In the genomic region with DNA sequence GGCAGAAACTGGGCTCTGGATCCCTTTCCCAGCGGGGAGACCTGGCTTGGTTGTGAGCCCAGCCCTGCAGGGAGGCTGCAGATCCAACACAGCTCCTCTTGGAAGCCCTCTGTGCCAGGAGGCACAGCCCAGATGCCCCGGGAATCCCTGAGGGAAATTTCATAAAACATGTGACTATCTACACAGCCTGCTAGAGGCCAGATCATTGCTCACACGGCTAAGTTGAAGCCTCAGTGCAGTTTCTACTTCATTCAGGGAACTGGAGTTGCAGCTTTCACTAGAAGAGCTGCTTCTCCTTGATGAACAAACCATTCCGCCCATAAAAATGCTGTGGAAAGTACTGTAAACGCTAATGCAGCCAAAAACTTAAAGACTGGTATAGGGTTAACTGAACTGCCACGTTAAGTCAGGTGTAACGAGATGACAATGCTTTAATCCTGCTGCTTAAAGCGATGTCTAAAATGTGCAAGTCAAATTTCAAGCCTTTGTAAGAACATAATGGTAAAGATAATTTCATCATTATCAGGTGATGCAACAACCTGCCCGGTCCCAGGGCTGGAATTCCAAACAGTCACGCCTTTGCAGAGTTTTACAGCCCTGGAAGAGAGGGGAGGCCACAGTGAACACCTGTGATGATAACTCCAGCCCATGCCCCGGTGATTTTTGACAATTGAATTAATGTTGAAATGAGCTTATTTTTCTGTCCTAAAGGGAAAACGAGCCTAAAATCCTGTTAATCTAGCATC, we compare ENCODE assay signal across 2 cellular contexts.
TF ChIP-seq lines count a peak whose summit lies in the region.

No MANE protein-coding gene starts in this region.

TF ChIP-seq in H1, 55 proteins besides CTCF, POLR2A, EP300 and RAD21 (continues in another document):
- TF ChIP-seq, protein P1, sequence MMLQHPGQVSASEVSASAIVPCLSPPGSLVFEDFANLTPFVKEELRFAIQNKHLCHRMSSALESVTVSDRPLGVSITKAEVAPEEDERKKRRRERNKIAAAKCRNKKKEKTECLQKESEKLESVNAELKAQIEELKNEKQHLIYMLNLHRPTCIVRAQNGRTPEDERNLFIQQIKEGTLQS (IDR thresholded peaks at IDR 0.05; ENCODE audit: insufficient read depth, low read depth, low read length): no peak
- TF ChIP-seq SP4 (IDR thresholded peaks at IDR 0.05; ENCODE audit: low read length) (no peak), POU5F1 (IDR thresholded peaks at IDR 0.05; ENCODE audit: low read depth, low read length) (no peak), KDM4A (IDR thresholded peaks at IDR 0.05; ENCODE audit: low read depth, low read length, severe bottlenecking) (no peak), CBX5 (IDR thresholded peaks at IDR 0.05; ENCODE audit: low read depth, low read length) (no peak), FOSL1 (IDR thresholded peaks at IDR 0.05; ENCODE audit: insufficient read depth, low read depth, low read length) (no peak), SP2 (IDR thresholded peaks at IDR 0.05; ENCODE audit: low read length) (no peak), BRCA1 (IDR thresholded peaks at IDR 0.05; ENCODE audit: low read depth, low read length) (no peak), POLR2AphosphoS5 (IDR thresholded peaks at IDR 0.05; ENCODE audit: low read depth, low read length) (no peak), RFX5 (IDR thresholded peaks at IDR 0.05; ENCODE audit: borderline replicate concordance, low read depth, low read length) (no peak), SIN3A (conservative IDR thresholded peaks at IDR 0.05 in 1 of 2, IDR thresholded peaks at IDR 0.05 in 1 of 2; ENCODE audit: low read depth in 1 of 2, low read length in 2 of 2) (no peak), SUZ12 (IDR thresholded peaks at IDR 0.05; ENCODE audit: low read length) (no peak), TAF7 (optimal IDR thresholded peaks at IDR 0.05; ENCODE audit: borderline replicate concordance, low read depth, low read length) (no peak), CEBPB (IDR thresholded peaks at IDR 0.05; ENCODE audit: low read depth, low read length) (no peak), ZNF274 (IDR thresholded peaks at IDR 0.05; ENCODE audit: borderline replicate concordance, extremely low read depth, low read length) (no peak), SIRT6 (IDR thresholded peaks at IDR 0.05; ENCODE audit: low read length) (no peak)
- TF ChIP-seq, protein P2, sequence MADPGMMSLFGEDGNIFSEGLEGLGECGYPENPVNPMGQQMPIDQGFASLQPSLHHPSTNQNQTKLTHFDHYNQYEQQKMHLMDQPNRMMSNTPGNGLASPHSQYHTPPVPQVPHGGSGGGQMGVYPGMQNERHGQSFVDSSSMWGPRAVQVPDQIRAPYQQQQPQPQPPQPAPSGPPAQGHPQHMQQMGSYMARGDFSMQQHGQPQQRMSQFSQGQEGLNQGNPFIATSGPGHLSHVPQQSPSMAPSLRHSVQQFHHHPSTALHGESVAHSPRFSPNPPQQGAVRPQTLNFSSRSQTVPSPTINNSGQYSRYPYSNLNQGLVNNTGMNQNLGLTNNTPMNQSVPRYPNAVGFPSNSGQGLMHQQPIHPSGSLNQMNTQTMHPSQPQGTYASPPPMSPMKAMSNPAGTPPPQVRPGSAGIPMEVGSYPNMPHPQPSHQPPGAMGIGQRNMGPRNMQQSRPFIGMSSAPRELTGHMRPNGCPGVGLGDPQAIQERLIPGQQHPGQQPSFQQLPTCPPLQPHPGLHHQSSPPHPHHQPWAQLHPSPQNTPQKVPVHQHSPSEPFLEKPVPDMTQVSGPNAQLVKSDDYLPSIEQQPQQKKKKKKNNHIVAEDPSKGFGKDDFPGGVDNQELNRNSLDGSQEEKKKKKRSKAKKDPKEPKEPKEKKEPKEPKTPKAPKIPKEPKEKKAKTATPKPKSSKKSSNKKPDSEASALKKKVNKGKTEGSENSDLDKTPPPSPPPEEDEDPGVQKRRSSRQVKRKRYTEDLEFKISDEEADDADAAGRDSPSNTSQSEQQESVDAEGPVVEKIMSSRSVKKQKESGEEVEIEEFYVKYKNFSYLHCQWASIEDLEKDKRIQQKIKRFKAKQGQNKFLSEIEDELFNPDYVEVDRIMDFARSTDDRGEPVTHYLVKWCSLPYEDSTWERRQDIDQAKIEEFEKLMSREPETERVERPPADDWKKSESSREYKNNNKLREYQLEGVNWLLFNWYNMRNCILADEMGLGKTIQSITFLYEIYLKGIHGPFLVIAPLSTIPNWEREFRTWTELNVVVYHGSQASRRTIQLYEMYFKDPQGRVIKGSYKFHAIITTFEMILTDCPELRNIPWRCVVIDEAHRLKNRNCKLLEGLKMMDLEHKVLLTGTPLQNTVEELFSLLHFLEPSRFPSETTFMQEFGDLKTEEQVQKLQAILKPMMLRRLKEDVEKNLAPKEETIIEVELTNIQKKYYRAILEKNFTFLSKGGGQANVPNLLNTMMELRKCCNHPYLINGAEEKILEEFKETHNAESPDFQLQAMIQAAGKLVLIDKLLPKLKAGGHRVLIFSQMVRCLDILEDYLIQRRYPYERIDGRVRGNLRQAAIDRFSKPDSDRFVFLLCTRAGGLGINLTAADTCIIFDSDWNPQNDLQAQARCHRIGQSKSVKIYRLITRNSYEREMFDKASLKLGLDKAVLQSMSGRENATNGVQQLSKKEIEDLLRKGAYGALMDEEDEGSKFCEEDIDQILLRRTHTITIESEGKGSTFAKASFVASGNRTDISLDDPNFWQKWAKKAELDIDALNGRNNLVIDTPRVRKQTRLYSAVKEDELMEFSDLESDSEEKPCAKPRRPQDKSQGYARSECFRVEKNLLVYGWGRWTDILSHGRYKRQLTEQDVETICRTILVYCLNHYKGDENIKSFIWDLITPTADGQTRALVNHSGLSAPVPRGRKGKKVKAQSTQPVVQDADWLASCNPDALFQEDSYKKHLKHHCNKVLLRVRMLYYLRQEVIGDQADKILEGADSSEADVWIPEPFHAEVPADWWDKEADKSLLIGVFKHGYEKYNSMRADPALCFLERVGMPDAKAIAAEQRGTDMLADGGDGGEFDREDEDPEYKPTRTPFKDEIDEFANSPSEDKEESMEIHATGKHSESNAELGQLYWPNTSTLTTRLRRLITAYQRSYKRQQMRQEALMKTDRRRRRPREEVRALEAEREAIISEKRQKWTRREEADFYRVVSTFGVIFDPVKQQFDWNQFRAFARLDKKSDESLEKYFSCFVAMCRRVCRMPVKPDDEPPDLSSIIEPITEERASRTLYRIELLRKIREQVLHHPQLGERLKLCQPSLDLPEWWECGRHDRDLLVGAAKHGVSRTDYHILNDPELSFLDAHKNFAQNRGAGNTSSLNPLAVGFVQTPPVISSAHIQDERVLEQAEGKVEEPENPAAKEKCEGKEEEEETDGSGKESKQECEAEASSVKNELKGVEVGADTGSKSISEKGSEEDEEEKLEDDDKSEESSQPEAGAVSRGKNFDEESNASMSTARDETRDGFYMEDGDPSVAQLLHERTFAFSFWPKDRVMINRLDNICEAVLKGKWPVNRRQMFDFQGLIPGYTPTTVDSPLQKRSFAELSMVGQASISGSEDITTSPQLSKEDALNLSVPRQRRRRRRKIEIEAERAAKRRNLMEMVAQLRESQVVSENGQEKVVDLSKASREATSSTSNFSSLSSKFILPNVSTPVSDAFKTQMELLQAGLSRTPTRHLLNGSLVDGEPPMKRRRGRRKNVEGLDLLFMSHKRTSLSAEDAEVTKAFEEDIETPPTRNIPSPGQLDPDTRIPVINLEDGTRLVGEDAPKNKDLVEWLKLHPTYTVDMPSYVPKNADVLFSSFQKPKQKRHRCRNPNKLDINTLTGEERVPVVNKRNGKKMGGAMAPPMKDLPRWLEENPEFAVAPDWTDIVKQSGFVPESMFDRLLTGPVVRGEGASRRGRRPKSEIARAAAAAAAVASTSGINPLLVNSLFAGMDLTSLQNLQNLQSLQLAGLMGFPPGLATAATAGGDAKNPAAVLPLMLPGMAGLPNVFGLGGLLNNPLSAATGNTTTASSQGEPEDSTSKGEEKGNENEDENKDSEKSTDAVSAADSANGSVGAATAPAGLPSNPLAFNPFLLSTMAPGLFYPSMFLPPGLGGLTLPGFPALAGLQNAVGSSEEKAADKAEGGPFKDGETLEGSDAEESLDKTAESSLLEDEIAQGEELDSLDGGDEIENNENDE (IDR thresholded peaks at IDR 0.05; ENCODE audit: insufficient replicate concordance, low read length): no peak

TF ChIP-seq in GM23338, 12 proteins besides CTCF, POLR2A, EP300 and RAD21:
- no peak for TF ChIP-seq NANOG (IDR thresholded peaks at IDR 0.05; ENCODE audit: borderline replicate concordance)
- no peak for TF ChIP-seq ZNF114 (CRISPR knock-in tag; IDR thresholded peaks at IDR 0.05)
- TF ChIP-seq, protein P3, sequence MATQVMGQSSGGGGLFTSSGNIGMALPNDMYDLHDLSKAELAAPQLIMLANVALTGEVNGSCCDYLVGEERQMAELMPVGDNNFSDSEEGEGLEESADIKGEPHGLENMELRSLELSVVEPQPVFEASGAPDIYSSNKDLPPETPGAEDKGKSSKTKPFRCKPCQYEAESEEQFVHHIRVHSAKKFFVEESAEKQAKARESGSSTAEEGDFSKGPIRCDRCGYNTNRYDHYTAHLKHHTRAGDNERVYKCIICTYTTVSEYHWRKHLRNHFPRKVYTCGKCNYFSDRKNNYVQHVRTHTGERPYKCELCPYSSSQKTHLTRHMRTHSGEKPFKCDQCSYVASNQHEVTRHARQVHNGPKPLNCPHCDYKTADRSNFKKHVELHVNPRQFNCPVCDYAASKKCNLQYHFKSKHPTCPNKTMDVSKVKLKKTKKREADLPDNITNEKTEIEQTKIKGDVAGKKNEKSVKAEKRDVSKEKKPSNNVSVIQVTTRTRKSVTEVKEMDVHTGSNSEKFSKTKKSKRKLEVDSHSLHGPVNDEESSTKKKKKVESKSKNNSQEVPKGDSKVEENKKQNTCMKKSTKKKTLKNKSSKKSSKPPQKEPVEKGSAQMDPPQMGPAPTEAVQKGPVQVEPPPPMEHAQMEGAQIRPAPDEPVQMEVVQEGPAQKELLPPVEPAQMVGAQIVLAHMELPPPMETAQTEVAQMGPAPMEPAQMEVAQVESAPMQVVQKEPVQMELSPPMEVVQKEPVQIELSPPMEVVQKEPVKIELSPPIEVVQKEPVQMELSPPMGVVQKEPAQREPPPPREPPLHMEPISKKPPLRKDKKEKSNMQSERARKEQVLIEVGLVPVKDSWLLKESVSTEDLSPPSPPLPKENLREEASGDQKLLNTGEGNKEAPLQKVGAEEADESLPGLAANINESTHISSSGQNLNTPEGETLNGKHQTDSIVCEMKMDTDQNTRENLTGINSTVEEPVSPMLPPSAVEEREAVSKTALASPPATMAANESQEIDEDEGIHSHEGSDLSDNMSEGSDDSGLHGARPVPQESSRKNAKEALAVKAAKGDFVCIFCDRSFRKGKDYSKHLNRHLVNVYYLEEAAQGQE (IDR thresholded peaks at IDR 0.05; ENCODE audit: unreplicated experiment): no peak
- no peak for TF ChIP-seq JUNB (IDR thresholded peaks at IDR 0.05; ENCODE audit: unreplicated experiment)
- no peak for TF ChIP-seq EZH2phosphoT487 (IDR thresholded peaks at IDR 0.05; ENCODE audit: unreplicated experiment)
- TF ChIP-seq, protein P4, sequence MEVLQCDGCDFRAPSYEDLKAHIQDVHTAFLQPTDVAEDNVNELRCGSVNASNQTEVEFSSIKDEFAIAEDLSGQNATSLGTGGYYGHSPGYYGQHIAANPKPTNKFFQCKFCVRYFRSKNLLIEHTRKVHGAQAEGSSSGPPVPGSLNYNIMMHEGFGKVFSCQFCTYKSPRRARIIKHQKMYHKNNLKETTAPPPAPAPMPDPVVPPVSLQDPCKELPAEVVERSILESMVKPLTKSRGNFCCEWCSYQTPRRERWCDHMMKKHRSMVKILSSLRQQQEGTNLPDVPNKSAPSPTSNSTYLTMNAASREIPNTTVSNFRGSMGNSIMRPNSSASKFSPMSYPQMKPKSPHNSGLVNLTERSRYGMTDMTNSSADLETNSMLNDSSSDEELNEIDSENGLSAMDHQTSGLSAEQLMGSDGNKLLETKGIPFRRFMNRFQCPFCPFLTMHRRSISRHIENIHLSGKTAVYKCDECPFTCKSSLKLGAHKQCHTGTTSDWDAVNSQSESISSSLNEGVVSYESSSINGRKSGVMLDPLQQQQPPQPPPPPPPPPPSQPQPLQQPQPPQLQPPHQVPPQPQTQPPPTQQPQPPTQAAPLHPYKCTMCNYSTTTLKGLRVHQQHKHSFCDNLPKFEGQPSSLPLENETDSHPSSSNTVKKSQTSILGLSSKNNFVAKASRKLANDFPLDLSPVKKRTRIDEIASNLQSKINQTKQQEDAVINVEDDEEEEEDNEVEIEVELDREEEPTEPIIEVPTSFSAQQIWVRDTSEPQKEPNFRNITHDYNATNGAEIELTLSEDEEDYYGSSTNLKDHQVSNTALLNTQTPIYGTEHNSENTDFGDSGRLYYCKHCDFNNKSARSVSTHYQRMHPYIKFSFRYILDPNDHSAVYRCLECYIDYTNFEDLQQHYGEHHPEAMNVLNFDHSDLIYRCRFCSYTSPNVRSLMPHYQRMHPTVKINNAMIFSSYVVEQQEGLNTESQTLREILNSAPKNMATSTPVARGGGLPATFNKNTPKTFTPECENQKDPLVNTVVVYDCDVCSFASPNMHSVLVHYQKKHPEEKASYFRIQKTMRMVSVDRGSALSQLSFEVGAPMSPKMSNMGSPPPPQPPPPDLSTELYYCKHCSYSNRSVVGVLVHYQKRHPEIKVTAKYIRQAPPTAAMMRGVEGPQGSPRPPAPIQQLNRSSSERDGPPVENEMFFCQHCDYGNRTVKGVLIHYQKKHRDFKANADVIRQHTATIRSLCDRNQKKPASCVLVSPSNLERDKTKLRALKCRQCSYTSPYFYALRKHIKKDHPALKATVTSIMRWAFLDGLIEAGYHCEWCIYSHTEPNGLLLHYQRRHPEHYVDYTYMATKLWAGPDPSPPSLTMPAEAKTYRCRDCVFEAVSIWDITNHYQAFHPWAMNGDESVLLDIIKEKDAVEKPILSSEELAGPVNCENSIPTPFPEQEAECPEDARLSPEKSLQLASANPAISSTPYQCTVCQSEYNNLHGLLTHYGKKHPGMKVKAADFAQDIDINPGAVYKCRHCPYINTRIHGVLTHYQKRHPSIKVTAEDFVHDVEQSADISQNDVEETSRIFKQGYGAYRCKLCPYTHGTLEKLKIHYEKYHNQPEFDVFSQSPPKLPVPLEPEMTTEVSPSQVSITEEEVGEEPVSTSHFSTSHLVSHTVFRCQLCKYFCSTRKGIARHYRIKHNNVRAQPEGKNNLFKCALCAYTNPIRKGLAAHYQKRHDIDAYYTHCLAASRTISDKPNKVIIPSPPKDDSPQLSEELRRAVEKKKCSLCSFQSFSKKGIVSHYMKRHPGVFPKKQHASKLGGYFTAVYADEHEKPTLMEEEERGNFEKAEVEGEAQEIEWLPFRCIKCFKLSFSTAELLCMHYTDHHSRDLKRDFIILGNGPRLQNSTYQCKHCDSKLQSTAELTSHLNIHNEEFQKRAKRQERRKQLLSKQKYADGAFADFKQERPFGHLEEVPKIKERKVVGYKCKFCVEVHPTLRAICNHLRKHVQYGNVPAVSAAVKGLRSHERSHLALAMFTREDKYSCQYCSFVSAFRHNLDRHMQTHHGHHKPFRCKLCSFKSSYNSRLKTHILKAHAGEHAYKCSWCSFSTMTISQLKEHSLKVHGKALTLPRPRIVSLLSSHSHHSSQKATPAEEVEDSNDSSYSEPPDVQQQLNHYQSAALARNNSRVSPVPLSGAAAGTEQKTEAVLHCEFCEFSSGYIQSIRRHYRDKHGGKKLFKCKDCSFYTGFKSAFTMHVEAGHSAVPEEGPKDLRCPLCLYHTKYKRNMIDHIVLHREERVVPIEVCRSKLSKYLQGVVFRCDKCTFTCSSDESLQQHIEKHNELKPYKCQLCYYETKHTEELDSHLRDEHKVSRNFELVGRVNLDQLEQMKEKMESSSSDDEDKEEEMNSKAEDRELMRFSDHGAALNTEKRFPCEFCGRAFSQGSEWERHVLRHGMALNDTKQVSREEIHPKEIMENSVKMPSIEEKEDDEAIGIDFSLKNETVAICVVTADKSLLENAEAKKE (CRISPR knock-in tag; IDR thresholded peaks at IDR 0.05): no peak
- TF ChIP-seq, protein P5, sequence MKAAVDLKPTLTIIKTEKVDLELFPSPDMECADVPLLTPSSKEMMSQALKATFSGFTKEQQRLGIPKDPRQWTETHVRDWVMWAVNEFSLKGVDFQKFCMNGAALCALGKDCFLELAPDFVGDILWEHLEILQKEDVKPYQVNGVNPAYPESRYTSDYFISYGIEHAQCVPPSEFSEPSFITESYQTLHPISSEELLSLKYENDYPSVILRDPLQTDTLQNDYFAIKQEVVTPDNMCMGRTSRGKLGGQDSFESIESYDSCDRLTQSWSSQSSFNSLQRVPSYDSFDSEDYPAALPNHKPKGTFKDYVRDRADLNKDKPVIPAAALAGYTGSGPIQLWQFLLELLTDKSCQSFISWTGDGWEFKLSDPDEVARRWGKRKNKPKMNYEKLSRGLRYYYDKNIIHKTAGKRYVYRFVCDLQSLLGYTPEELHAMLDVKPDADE (IDR thresholded peaks at IDR 0.05): no peak
- no peak for TF ChIP-seq ZNF331 (CRISPR knock-in tag; IDR thresholded peaks at IDR 0.05; ENCODE audit: low read depth)
- no peak for TF ChIP-seq POLR2AphosphoS5 (IDR thresholded peaks at IDR 0.05; ENCODE audit: low read depth)
- TF ChIP-seq STAT1 (IDR thresholded peaks at IDR 0.05; ENCODE audit: unreplicated experiment): no peak
TF ChIP-seq in GM23338: peak in this region for 0.
